1 cellular context compared by ENCODE assay signal in the genomic region with DNA sequence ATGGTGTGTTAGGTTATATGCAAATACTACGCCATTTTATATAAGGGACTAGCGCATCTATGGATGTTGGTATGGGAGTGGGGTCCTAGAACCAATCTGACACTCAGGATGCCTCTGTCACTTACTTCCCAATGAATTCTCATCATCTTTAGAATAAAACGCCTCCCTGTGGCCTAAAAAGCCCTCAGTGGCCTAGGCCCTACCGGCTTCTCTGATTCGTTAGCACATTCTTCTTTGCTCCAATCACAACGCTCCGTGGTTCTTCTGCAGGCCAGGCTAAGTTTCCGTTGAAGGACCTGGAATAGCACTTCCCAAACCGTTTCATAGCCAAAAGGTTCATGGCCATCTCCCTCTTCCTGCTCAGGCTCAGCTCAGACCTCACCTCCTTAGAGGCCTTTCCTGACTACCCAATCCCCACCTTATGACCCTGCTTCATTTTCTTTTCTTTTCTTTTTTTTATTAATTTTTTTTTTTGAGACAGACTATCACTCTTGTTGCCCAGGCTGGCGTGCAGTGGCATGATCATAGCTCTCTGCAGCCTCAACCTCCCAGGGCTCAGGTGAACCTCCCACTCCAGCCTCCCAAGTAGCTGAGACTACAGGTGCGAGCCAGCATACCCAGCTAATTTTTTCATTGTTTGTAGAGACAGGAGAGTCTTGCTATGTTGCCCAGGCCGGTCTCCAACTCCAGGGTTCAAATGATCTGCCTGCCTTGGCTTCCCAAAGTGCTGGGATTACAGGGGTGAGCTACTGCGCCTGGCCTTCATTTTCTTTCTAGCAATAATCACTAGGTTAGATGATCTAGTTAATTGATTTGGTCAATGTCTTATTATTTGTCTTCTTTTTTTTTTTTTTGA.
TF ChIP-seq lines count a peak whose summit lies in the region.

No MANE protein-coding gene starts in this region.

TF ChIP-seq in GM23338, 12 proteins besides CTCF, POLR2A, EP300 and RAD21 (continued from another document):
- TF ChIP-seq, protein P1, sequence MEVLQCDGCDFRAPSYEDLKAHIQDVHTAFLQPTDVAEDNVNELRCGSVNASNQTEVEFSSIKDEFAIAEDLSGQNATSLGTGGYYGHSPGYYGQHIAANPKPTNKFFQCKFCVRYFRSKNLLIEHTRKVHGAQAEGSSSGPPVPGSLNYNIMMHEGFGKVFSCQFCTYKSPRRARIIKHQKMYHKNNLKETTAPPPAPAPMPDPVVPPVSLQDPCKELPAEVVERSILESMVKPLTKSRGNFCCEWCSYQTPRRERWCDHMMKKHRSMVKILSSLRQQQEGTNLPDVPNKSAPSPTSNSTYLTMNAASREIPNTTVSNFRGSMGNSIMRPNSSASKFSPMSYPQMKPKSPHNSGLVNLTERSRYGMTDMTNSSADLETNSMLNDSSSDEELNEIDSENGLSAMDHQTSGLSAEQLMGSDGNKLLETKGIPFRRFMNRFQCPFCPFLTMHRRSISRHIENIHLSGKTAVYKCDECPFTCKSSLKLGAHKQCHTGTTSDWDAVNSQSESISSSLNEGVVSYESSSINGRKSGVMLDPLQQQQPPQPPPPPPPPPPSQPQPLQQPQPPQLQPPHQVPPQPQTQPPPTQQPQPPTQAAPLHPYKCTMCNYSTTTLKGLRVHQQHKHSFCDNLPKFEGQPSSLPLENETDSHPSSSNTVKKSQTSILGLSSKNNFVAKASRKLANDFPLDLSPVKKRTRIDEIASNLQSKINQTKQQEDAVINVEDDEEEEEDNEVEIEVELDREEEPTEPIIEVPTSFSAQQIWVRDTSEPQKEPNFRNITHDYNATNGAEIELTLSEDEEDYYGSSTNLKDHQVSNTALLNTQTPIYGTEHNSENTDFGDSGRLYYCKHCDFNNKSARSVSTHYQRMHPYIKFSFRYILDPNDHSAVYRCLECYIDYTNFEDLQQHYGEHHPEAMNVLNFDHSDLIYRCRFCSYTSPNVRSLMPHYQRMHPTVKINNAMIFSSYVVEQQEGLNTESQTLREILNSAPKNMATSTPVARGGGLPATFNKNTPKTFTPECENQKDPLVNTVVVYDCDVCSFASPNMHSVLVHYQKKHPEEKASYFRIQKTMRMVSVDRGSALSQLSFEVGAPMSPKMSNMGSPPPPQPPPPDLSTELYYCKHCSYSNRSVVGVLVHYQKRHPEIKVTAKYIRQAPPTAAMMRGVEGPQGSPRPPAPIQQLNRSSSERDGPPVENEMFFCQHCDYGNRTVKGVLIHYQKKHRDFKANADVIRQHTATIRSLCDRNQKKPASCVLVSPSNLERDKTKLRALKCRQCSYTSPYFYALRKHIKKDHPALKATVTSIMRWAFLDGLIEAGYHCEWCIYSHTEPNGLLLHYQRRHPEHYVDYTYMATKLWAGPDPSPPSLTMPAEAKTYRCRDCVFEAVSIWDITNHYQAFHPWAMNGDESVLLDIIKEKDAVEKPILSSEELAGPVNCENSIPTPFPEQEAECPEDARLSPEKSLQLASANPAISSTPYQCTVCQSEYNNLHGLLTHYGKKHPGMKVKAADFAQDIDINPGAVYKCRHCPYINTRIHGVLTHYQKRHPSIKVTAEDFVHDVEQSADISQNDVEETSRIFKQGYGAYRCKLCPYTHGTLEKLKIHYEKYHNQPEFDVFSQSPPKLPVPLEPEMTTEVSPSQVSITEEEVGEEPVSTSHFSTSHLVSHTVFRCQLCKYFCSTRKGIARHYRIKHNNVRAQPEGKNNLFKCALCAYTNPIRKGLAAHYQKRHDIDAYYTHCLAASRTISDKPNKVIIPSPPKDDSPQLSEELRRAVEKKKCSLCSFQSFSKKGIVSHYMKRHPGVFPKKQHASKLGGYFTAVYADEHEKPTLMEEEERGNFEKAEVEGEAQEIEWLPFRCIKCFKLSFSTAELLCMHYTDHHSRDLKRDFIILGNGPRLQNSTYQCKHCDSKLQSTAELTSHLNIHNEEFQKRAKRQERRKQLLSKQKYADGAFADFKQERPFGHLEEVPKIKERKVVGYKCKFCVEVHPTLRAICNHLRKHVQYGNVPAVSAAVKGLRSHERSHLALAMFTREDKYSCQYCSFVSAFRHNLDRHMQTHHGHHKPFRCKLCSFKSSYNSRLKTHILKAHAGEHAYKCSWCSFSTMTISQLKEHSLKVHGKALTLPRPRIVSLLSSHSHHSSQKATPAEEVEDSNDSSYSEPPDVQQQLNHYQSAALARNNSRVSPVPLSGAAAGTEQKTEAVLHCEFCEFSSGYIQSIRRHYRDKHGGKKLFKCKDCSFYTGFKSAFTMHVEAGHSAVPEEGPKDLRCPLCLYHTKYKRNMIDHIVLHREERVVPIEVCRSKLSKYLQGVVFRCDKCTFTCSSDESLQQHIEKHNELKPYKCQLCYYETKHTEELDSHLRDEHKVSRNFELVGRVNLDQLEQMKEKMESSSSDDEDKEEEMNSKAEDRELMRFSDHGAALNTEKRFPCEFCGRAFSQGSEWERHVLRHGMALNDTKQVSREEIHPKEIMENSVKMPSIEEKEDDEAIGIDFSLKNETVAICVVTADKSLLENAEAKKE (CRISPR knock-in tag; IDR thresholded peaks at IDR 0.05) = no peak
- TF ChIP-seq NANOG (IDR thresholded peaks at IDR 0.05; ENCODE audit: borderline replicate concordance) (no peak), STAT1 (IDR thresholded peaks at IDR 0.05; ENCODE audit: unreplicated experiment) (no peak), CREB1 (CRISPR knock-in tag; IDR thresholded peaks at IDR 0.05; ENCODE audit: low read depth) (no peak), ZNF331 (CRISPR knock-in tag; IDR thresholded peaks at IDR 0.05; ENCODE audit: low read depth) (no peak)
